1 cellular context compared by ENCODE assay signal in genomic region chr4:1720163-1720983, GRCh38.
A peak's percentile ranks its signal among the peaks of the same experiment; 100 is the strongest.
TF ChIP-seq lines count a peak whose summit lies in the region.

No MANE protein-coding gene starts in this region.

TF ChIP-seq in HepG2, 621 proteins besides CTCF, POLR2A, EP300 and RAD21 (continued from another document and continues in another):
- TF ChIP-seq ZNF710 (CRISPR knock-in tag; IDR thresholded peaks at IDR 0.05; ENCODE audit: borderline replicate concordance) (no peak; the same call in 1 of the 2 replicates), FOXO1 (CRISPR knock-in tag; IDR thresholded peaks at IDR 0.05) (0 out of 2 replicates have a peak, but pooled peaks have one; percentile 29), ZNF75D (CRISPR knock-in tag; IDR thresholded peaks at IDR 0.05; ENCODE audit: borderline replicate concordance) (no peak), ZNF546 (CRISPR knock-in tag; conservative IDR thresholded peaks at IDR 0.05) (peak; percentile 41; the same call in 1 of the 2 replicates), ZNF704 (CRISPR knock-in tag; IDR thresholded peaks at IDR 0.05; ENCODE audit: borderline replicate concordance) (0 out of 2 replicates have a peak, but pooled peaks have one; percentile 36), THAP7 (CRISPR knock-in tag; IDR thresholded peaks at IDR 0.05) (no peak; the same call in 1 of the 2 replicates), GFI1 (CRISPR knock-in tag; IDR thresholded peaks at IDR 0.05; ENCODE audit: borderline replicate concordance) (no peak), ATF7-NPFF (CRISPR knock-in tag; IDR thresholded peaks at IDR 0.05; ENCODE audit: low read depth) (peak; percentile 69; the same call in 1 of the 2 replicates), ZNF318 (CRISPR knock-in tag; IDR thresholded peaks at IDR 0.05) (peak; percentile 87; the same call in 1 of the 2 replicates), MEIS2 (CRISPR knock-in tag; IDR thresholded peaks at IDR 0.05) (no peak; the same call in 1 of the 2 replicates), RFX3 (CRISPR knock-in tag; IDR thresholded peaks at IDR 0.05) (no peak), ZKSCAN1 (IDR thresholded peaks at IDR 0.05; ENCODE audit: low read length) (no peak), ZBTB3 (CRISPR knock-in tag; IDR thresholded peaks at IDR 0.05; ENCODE audit: borderline replicate concordance, low read depth) (no peak), RCOR2 (CRISPR knock-in tag; IDR thresholded peaks at IDR 0.05) (no peak), MXD3 (CRISPR knock-in tag; IDR thresholded peaks at IDR 0.05) (peak; percentile 53; the same call in 1 of the 2 replicates), SALL2 (CRISPR knock-in tag; IDR thresholded peaks at IDR 0.05) (peak; percentile 50; the same call in 1 of the 2 replicates), ZNF691 (CRISPR knock-in tag; IDR thresholded peaks at IDR 0.05; ENCODE audit: borderline replicate concordance, low read depth) (no peak), ZBTB39 (CRISPR knock-in tag; IDR thresholded peaks at IDR 0.05) (no peak), THRA (CRISPR knock-in tag; IDR thresholded peaks at IDR 0.05; ENCODE audit: borderline replicate concordance) (no peak), KLF13 (CRISPR knock-in tag; IDR thresholded peaks at IDR 0.05) (peak; percentile 70; the same call in 1 of the 2 replicates), ASH2L (IDR thresholded peaks at IDR 0.05; ENCODE audit: insufficient read length, low read depth, low read length) (peak; percentile 62), ISX (CRISPR knock-in tag; conservative IDR thresholded peaks at IDR 0.05) (no peak), SNAPC2 (CRISPR knock-in tag; IDR thresholded peaks at IDR 0.05) (0 out of 2 replicates have a peak, but pooled peaks have one; percentile 51), ZNF564 (CRISPR knock-in tag; IDR thresholded peaks at IDR 0.05) (peak; percentile 65; the same call in 1 of the 2 replicates), ZNF790 (CRISPR knock-in tag; IDR thresholded peaks at IDR 0.05; ENCODE audit: borderline replicate concordance) (0 out of 2 replicates have a peak, but pooled peaks have one; percentile 4), CCAR2 (optimal IDR thresholded peaks at IDR 0.05; ENCODE audit: low read depth, low read length) (no peak), ZNF652 (CRISPR knock-in tag; IDR thresholded peaks at IDR 0.05; ENCODE audit: borderline replicate concordance, low read depth) (no peak), ZBTB8A (CRISPR knock-in tag; IDR thresholded peaks at IDR 0.05; ENCODE audit: borderline replicate concordance, low read depth) (no peak), KMT2A (CRISPR knock-in tag; IDR thresholded peaks at IDR 0.05) (0 out of 2 replicates have a peak, but pooled peaks have one; percentile 44)
- TF ChIP-seq, protein P1, sequence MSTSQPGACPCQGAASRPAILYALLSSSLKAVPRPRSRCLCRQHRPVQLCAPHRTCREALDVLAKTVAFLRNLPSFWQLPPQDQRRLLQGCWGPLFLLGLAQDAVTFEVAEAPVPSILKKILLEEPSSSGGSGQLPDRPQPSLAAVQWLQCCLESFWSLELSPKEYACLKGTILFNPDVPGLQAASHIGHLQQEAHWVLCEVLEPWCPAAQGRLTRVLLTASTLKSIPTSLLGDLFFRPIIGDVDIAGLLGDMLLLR (CRISPR knock-in tag; IDR thresholded peaks at IDR 0.05) = peak; percentile 86
- TF ChIP-seq, protein P2, sequence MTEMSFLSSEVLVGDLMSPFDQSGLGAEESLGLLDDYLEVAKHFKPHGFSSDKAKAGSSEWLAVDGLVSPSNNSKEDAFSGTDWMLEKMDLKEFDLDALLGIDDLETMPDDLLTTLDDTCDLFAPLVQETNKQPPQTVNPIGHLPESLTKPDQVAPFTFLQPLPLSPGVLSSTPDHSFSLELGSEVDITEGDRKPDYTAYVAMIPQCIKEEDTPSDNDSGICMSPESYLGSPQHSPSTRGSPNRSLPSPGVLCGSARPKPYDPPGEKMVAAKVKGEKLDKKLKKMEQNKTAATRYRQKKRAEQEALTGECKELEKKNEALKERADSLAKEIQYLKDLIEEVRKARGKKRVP (CRISPR knock-in tag; IDR thresholded peaks at IDR 0.05) = peak in 1 of 2 experiments; percentile 33; a peak in 1 of 4 replicates
- TF ChIP-seq, protein P3, sequence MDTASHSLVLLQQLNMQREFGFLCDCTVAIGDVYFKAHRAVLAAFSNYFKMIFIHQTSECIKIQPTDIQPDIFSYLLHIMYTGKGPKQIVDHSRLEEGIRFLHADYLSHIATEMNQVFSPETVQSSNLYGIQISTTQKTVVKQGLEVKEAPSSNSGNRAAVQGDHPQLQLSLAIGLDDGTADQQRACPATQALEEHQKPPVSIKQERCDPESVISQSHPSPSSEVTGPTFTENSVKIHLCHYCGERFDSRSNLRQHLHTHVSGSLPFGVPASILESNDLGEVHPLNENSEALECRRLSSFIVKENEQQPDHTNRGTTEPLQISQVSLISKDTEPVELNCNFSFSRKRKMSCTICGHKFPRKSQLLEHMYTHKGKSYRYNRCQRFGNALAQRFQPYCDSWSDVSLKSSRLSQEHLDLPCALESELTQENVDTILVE (CRISPR knock-in tag; IDR thresholded peaks at IDR 0.05) = no peak
- TF ChIP-seq, protein P4, sequence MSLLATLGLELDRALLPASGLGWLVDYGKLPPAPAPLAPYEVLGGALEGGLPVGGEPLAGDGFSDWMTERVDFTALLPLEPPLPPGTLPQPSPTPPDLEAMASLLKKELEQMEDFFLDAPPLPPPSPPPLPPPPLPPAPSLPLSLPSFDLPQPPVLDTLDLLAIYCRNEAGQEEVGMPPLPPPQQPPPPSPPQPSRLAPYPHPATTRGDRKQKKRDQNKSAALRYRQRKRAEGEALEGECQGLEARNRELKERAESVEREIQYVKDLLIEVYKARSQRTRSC (CRISPR knock-in tag; IDR thresholded peaks at IDR 0.05; ENCODE audit: low read depth) = 0 out of 2 replicates have a peak, but pooled peaks have one; percentile 43
